ENCODE assay signal across 8 cellular contexts in the genomic region with DNA sequence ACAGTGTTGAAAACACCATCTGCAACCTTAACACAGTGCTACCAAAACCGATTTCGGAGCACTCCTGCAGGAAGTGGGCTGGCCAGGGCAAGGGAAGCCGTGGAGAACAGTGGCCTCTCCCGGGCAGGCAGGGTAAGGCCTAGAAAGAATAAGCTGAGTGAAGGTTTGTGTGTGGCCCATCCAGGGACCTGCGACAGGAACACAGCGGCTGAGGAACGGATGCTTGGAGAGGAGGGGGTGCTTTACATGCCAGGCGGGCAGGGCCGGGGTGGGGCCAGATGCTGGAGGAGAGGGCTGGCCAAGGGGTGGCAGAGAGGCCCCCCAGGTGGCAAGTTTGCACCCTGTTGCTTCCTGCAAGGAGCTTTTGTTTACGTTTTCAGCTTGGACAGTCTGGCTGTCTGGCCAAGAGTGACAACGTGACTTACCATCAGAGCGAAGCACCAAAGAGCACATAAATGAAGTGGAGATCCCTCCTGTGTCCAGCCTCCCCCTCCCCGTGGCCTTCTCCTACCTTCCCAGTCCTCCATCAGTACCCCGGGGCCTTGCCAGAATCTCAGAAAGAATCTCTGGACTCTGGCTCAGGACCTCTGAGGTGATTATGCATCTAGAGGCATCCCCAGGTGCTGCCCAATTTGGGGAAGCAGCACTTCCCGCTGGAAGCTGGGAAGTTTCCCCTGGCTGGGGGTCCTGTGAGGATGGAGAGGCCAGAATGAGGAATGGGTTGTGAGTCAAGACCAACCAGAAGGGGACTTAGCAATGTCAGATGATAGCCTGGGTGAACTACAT.
DNase-seq lines count a peak whose midpoint lies in the region; ATAC-seq and TF ChIP-seq lines count a peak whose summit lies in the region.

No MANE protein-coding gene starts in this region.

- WGBS in ovary, 3 donors: 38 to 39% (median 38%) methylated on average over 15 of the region's 15 CpGs

- no peak for TF ChIP-seq POLR2A in ovary (IDR thresholded peaks at IDR 0.05)

- H3K4me3 ChIP-seq in Karpas-422 (ENCODE audit: low read length) (no peak overlapping the region), SJSA1 (no peak overlapping the region; the same call in 1 of the 2 replicates), ovary (no peak overlapping the region), upper lobe of right lung (peak overlapping the region; percentile 65)

- peak overlapping the region; percentile 77; the same call in 1 of the 2 replicates for H2AFZ ChIP-seq in Karpas-422 (ENCODE audit: low read length)

- no peak overlapping the region for H3K9ac ChIP-seq in Karpas-422 (ENCODE audit: low read length)

- H4K20me1 ChIP-seq in Karpas-422 (ENCODE audit: insufficient read depth, low read depth, low read length): no peaks in the 10 kb centered on the region

- ATAC-seq in GM21576 (IDR thresholded peaks at IDR 0.05; ENCODE audit: unreplicated experiment) (peak; percentile 47), upper lobe of right lung (peak; percentile 79)

- H3K27me3 ChIP-seq in Karpas-422 (ENCODE audit: low read length): no peaks in the 10 kb centered on the region; the same call in 1 of the 2 replicates
- H3K27me3 ChIP-seq in SJSA1 (replicated peaks): no peaks in the 10 kb centered on the region
- no peaks in the 10 kb centered on the region for H3K27me3 ChIP-seq in ovary
- no peaks in the 10 kb centered on the region for H3K27me3 ChIP-seq in upper lobe of right lung

- intact Hi-C loops in head of caudate nucleus (cut with DNase I): no loop called here
- intact Hi-C loops in ovary (cut with DNase I): no loop called here
- intact Hi-C loops in upper lobe of right lung (cut with DNase I): no loop called here

- peak; percentile 88 for DNase-seq in Caki2 (ENCODE audit: low read depth)
- peak; percentile 68 for DNase-seq in Karpas-422
- peak; percentile 75 to 82 for DNase-seq in SJSA1 (ENCODE audit: low read depth in 1 of 2, low spot score in 2 of 2)
- DNase-seq in activated naive CD4-positive, alpha-beta T cell treated with anti-CD3 and anti-CD28 coated beads, Interleukin-2, amount 10 ng/mL, durations not matched to agents 7 days and 5 days: peak; percentile 86
- DNase-seq in head of caudate nucleus: peak; percentile 69 to 93 (median 84)
- peak; percentile 68 to 79 (median 77) for DNase-seq in ovary
- peak; percentile 87 for DNase-seq in upper lobe of right lung

- CTCF ChIA-PET in activated naive CD4-positive, alpha-beta T cell treated with anti-CD3 and anti-CD28 coated beads, Interleukin-2, amount 10 ng/mL, durations not matched to agents 7 days and 5 days (lab: Charles Lee): interaction anchor here (0.5 to 1.5 kb wide), 10 partner anchors 8 to 956 kb away, joined by 3 to 4 read pairs (median 3); no protein-coding TSS in a partner anchor

- in situ Hi-C loops in Caki2 (cut with HindIII; ENCODE audit: low pct_unique_long_range_greater_than_20kb, low sequenced_read_pairs): no loop called here

- H3K36me3 ChIP-seq in Karpas-422 (ENCODE audit: insufficient read depth, low read length) (no peaks in the 10 kb centered on the region), SJSA1 (peaks cover 4% of the 10 kb centered on the region; the same call in 1 of the 2 replicates), ovary (no peaks in the 10 kb centered on the region), upper lobe of right lung (no peaks in the 10 kb centered on the region)

- peaks cover 15% of the 10 kb centered on the region for H3K4me1 ChIP-seq in Karpas-422 (ENCODE audit: low read length)
- H3K4me1 ChIP-seq in SJSA1 (replicated peaks): peaks cover 53% of the 10 kb centered on the region
- peaks cover 34% of the 10 kb centered on the region for H3K4me1 ChIP-seq in ovary (ENCODE audit: insufficient read depth)
- peaks cover 31% of the 10 kb centered on the region for H3K4me1 ChIP-seq in upper lobe of right lung

- no peaks in the 10 kb centered on the region for H3K79me2 ChIP-seq in Karpas-422 (ENCODE audit: low read length)

- no peaks in the 10 kb centered on the region for H3K27me3 Mint-ChIP-seq in activated naive CD4-positive, alpha-beta T cell treated with anti-CD3 and anti-CD28 coated beads, Interleukin-2, amount 10 ng/mL, durations not matched to agents 7 days and 5 days

- H3K36me3 Mint-ChIP-seq in activated naive CD4-positive, alpha-beta T cell treated with anti-CD3 and anti-CD28 coated beads, Interleukin-2, amount 10 ng/mL, durations not matched to agents 7 days and 5 days: no peaks in the 10 kb centered on the region

- H3K9me3 Mint-ChIP-seq in activated naive CD4-positive, alpha-beta T cell treated with anti-CD3 and anti-CD28 coated beads, Interleukin-2, amount 10 ng/mL, durations not matched to agents 7 days and 5 days: no peaks in the 10 kb centered on the region

- H3K9me2 ChIP-seq in Karpas-422 (replicated peaks; ENCODE audit: insufficient read depth, low read length): no peaks in the 10 kb centered on the region

- TF ChIP-seq EP300 in ovary (IDR thresholded peaks at IDR 0.05): no peak

- H3K9me3 ChIP-seq in Karpas-422 (ENCODE audit: low read length): no peaks in the 10 kb centered on the region
- H3K9me3 ChIP-seq in SJSA1 (replicated peaks): no peaks in the 10 kb centered on the region
- H3K9me3 ChIP-seq in ovary: no peaks in the 10 kb centered on the region
- H3K9me3 ChIP-seq in upper lobe of right lung: no peaks in the 10 kb centered on the region

- H3K27ac Mint-ChIP-seq in activated naive CD4-positive, alpha-beta T cell treated with anti-CD3 and anti-CD28 coated beads, Interleukin-2, amount 10 ng/mL, durations not matched to agents 7 days and 5 days: peak overlapping the region; percentile 97

- no peak overlapping the region for H3K4me2 ChIP-seq in Karpas-422 (ENCODE audit: low read depth, low read length, poor library complexity, severe bottlenecking)

- no peak overlapping the region for H3K27ac ChIP-seq in Karpas-422 (ENCODE audit: low read length)
- H3K27ac ChIP-seq in SJSA1: peak overlapping the region; percentile 48
- peak overlapping the region; percentile 86 to 94 for H3K27ac ChIP-seq in ovary
- H3K27ac ChIP-seq in upper lobe of right lung: peak overlapping the region; percentile 83

- TF ChIP-seq CTCF in ovary (IDR thresholded peaks at IDR 0.05) (peak; percentile 38 to 79 (median 59)), upper lobe of right lung (IDR thresholded peaks at IDR 0.05) (peak; percentile 77)

- peak overlapping the region; percentile 90 for H3K4me3 Mint-ChIP-seq in activated naive CD4-positive, alpha-beta T cell treated with anti-CD3 and anti-CD28 coated beads, Interleukin-2, amount 10 ng/mL, durations not matched to agents 7 days and 5 days

- peaks cover 44% of the 10 kb centered on the region for H3K4me1 Mint-ChIP-seq in activated naive CD4-positive, alpha-beta T cell treated with anti-CD3 and anti-CD28 coated beads, Interleukin-2, amount 10 ng/mL, durations not matched to agents 7 days and 5 days
